ENCODE assay signal across 1 cellular context in genomic region chr4:165378763-165379631, GRCh38.
TF ChIP-seq lines count a peak whose summit lies in the region.

CPE (plus strand) TSS chr4:165379008; CDS start chr4:165379222, 214 bp downstream.

TF ChIP-seq in HepG2, 621 proteins besides CTCF, POLR2A, EP300 and RAD21 (continued from another document and continues in another):
- TF ChIP-seq, protein P1, sequence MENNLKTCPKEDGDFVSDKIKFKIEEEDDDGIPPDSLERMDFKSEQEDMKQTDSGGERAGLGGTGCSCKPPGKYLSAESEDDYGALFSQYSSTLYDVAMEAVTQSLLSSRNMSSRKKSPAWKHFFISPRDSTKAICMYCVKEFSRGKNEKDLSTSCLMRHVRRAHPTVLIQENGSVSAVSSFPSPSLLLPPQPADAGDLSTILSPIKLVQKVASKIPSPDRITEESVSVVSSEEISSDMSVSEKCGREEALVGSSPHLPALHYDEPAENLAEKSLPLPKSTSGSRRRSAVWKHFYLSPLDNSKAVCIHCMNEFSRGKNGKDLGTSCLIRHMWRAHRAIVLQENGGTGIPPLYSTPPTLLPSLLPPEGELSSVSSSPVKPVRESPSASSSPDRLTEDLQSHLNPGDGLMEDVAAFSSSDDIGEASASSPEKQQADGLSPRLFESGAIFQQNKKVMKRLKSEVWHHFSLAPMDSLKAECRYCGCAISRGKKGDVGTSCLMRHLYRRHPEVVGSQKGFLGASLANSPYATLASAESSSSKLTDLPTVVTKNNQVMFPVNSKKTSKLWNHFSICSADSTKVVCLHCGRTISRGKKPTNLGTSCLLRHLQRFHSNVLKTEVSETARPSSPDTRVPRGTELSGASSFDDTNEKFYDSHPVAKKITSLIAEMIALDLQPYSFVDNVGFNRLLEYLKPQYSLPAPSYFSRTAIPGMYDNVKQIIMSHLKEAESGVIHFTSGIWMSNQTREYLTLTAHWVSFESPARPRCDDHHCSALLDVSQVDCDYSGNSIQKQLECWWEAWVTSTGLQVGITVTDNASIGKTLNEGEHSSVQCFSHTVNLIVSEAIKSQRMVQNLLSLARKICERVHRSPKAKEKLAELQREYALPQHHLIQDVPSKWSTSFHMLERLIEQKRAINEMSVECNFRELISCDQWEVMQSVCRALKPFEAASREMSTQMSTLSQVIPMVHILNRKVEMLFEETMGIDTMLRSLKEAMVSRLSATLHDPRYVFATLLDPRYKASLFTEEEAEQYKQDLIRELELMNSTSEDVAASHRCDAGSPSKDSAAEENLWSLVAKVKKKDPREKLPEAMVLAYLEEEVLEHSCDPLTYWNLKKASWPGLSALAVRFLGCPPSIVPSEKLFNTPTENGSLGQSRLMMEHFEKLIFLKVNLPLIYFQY (CRISPR knock-in tag; IDR thresholded peaks at IDR 0.05; ENCODE audit: borderline replicate concordance): peak; percentile 61; the same call in 1 of the 2 replicates
- peak; percentile 60 for TF ChIP-seq BCL6 (CRISPR knock-in tag; IDR thresholded peaks at IDR 0.05)
- TF ChIP-seq PHF21A (CRISPR knock-in tag; IDR thresholded peaks at IDR 0.05): peak; percentile 64; the same call in 1 of the 2 replicates
- peak; percentile 70; the same call in 1 of the 2 replicates for TF ChIP-seq ZNF672 (CRISPR knock-in tag; IDR thresholded peaks at IDR 0.05)
- 0 out of 2 replicates have a peak, but pooled peaks have one; percentile 21 for TF ChIP-seq SP2 (CRISPR knock-in tag; IDR thresholded peaks at IDR 0.05)
- no peak for TF ChIP-seq ZNF660 (CRISPR knock-in tag; IDR thresholded peaks at IDR 0.05; ENCODE audit: borderline replicate concordance, low read depth)
- TF ChIP-seq, protein P2, sequence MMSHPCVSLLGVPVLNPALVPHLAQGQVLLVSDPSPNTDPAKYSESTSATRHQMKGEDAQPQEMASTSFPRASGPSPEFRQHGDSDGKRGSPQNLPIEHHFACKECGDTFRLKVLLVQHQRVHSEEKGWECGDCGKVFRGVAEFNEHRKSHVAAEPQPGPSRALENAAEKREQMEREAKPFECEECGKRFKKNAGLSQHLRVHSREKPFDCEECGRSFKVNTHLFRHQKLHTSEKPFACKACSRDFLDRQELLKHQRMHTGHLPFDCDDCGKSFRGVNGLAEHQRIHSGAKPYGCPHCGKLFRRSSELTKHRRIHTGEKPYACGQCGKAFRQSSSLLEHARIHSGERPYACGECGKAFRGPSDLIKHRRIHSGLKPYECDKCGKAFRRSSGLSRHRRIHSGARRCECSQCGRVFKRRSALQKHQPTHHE (CRISPR knock-in tag; IDR thresholded peaks at IDR 0.05; ENCODE audit: borderline replicate concordance): no peak
- TF ChIP-seq RERE (CRISPR knock-in tag; IDR thresholded peaks at IDR 0.05; ENCODE audit: low read depth): no peak
- no peak for TF ChIP-seq NFIC (IDR thresholded peaks at IDR 0.05; ENCODE audit: low read length)
- TF ChIP-seq CERS6 (CRISPR knock-in tag; IDR thresholded peaks at IDR 0.05): no peak
- TF ChIP-seq ZNF646 (CRISPR knock-in tag; IDR thresholded peaks at IDR 0.05): no peak
- TF ChIP-seq HMG20B (CRISPR knock-in tag; conservative IDR thresholded peaks at IDR 0.05): no peak
- no peak for TF ChIP-seq LRRFIP1 (CRISPR knock-in tag; conservative IDR thresholded peaks at IDR 0.05)
- TF ChIP-seq KDM1A (CRISPR knock-in tag; IDR thresholded peaks at IDR 0.05): no peak
- TF ChIP-seq THAP8 (CRISPR knock-in tag; IDR thresholded peaks at IDR 0.05; ENCODE audit: borderline replicate concordance): peak; percentile 66; the same call in 1 of the 2 replicates
- TF ChIP-seq SATB2 (CRISPR knock-in tag; IDR thresholded peaks at IDR 0.05): no peak
- 0 out of 2 replicates have a peak, but pooled peaks have one; percentile 10 for TF ChIP-seq ONECUT2 (CRISPR knock-in tag; IDR thresholded peaks at IDR 0.05)
- peak; percentile 89 for TF ChIP-seq DR1 (CRISPR knock-in tag; IDR thresholded peaks at IDR 0.05)
- TF ChIP-seq, protein P3, sequence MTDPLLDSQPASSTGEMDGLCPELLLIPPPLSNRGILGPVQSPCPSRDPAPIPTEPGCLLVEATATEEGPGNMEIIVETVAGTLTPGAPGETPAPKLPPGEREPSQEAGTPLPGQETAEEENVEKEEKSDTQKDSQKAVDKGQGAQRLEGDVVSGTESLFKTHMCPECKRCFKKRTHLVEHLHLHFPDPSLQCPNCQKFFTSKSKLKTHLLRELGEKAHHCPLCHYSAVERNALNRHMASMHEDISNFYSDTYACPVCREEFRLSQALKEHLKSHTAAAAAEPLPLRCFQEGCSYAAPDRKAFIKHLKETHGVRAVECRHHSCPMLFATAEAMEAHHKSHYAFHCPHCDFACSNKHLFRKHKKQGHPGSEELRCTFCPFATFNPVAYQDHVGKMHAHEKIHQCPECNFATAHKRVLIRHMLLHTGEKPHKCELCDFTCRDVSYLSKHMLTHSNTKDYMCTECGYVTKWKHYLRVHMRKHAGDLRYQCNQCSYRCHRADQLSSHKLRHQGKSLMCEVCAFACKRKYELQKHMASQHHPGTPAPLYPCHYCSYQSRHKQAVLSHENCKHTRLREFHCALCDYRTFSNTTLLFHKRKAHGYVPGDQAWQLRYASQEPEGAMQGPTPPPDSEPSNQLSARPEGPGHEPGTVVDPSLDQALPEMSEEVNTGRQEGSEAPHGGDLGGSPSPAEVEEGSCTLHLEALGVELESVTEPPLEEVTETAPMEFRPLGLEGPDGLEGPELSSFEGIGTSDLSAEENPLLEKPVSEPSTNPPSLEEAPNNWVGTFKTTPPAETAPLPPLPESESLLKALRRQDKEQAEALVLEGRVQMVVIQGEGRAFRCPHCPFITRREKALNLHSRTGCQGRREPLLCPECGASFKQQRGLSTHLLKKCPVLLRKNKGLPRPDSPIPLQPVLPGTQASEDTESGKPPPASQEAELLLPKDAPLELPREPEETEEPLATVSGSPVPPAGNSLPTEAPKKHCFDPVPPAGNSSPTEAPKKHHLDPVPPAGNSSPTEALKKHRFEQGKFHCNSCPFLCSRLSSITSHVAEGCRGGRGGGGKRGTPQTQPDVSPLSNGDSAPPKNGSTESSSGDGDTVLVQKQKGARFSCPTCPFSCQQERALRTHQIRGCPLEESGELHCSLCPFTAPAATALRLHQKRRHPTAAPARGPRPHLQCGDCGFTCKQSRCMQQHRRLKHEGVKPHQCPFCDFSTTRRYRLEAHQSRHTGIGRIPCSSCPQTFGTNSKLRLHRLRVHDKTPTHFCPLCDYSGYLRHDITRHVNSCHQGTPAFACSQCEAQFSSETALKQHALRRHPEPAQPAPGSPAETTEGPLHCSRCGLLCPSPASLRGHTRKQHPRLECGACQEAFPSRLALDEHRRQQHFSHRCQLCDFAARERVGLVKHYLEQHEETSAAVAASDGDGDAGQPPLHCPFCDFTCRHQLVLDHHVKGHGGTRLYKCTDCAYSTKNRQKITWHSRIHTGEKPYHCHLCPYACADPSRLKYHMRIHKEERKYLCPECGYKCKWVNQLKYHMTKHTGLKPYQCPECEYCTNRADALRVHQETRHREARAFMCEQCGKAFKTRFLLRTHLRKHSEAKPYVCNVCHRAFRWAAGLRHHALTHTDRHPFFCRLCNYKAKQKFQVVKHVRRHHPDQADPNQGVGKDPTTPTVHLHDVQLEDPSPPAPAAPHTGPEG (CRISPR knock-in tag; IDR thresholded peaks at IDR 0.05): peak; percentile 83
- TF ChIP-seq ZNF256 (CRISPR knock-in tag; conservative IDR thresholded peaks at IDR 0.05): 0 out of 2 replicates have a peak, but pooled peaks have one; percentile 44
- peak; percentile 94 for TF ChIP-seq ZNF292 (CRISPR knock-in tag; IDR thresholded peaks at IDR 0.05; ENCODE audit: borderline replicate concordance, low read depth)
- TF ChIP-seq ZEB1 (IDR thresholded peaks at IDR 0.05; ENCODE audit: insufficient replicate concordance, low read depth): peak; percentile 38
